ENCODE assay signal across 15 cellular contexts in the genomic region with DNA sequence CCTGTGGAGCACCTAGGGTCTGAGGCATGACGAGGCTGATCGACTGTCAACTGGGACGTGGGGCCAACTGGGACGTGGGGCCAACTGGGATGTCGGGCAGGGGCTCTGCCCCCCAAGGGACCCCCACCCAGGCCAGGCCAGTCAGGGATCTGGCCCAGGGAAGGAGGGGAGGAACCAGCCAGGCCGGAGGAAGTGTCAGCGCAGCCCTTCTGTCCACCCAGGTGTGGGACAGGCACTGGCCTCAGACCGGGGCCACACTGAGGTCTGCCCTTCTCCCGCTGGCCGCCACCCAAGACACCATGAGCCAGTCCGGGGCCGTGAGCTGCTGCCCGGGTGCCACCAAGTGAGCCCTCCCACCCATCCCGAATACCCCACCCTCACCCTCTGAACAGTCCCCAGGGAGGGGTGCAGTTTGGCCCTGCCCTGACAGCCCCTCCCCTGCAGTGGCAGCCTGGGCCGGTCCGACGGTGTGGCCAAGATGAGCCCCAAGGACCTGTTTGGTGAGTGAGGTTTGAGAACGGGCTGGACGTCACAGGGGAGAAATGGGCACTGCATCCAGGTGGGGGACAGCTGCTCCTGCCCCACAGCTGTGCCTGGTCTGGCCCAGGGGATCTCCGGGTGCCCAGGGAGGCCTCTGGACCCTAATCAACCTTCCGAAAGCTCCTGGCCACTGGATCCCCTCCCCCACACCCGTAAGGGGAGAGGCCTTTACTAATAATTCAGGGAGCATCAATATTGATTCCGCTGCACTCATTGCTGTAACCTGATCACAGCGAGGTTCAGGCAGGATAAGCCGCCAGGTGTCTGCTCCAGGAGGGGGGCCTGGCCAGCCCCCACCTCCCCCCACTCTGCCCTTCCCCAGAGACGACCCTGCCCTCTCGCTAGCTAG. TPM values are rescaled to one million over a fixed set of nuclear protein-coding genes. Genes with fewer than 3 reads are reported as not detected.
A peak's percentile ranks its signal among the peaks of the same experiment; 100 is the strongest.
DNase-seq lines count a peak whose midpoint lies in the region; ATAC-seq and TF ChIP-seq lines count a peak whose summit lies in the region.
"Had no signal": no experiment of that assay in that cellular context is flagged by ENCODE, and none has a peak within 500 bp of the region (broad histone marks: within the 10 kb centered on the region; RNA-seq: fewer than 3 reads in every experiment).

No MANE protein-coding gene starts in this region.

- peaks cover 2% of the 10 kb centered on the region for H3K79me2 ChIP-seq in osteoblast (ENCODE audit: insufficient read depth, low read length)

- H4K20me1 ChIP-seq in osteoblast (ENCODE audit: insufficient read depth, low read length), result no peaks in the 10 kb centered on the region

- 70 to 82% methylated on average over 4 to 26 of the region's 27 CpGs for WGBS in body of pancreas, 2 donors

- H3K36me3 ChIP-seq in body of pancreas (replicated peaks in 1 of 2; ENCODE audit: insufficient read depth in 1 of 2, low read depth in 2 of 2) (no peaks in the 10 kb centered on the region), osteoblast (ENCODE audit: insufficient read depth, low read length) (no peaks in the 10 kb centered on the region)
- H3K36me3 ChIP-seq: ascending aorta had no signal

- no peak overlapping the region for H2AFZ ChIP-seq in osteoblast (ENCODE audit: low read length)

- TF ChIP-seq CTCF in GM20000 (IDR thresholded peaks at IDR 0.05; ENCODE audit: extremely low read depth, missing control alignments), result no peak
- no peak for TF ChIP-seq CTCF in body of pancreas (IDR thresholded peaks at IDR 0.05)
- TF ChIP-seq CTCF in osteoblast (IDR thresholded peaks at IDR 0.05; ENCODE audit: extremely low read depth, low read depth, low read length), result no peak

- no peak overlapping the region for H3K4me2 ChIP-seq in osteoblast (ENCODE audit: insufficient read depth, low read length)

- H3K9me3 ChIP-seq in body of pancreas (no peaks in the 10 kb centered on the region), osteoblast (ENCODE audit: low read depth, low read length) (no peaks in the 10 kb centered on the region)
- H3K9me3 ChIP-seq: ascending aorta, left lung had no signal

- H3K27me3 ChIP-seq in body of pancreas, result no peaks in the 10 kb centered on the region
- H3K27me3 ChIP-seq in osteoblast (ENCODE audit: insufficient read depth, low read length), result no peaks in the 10 kb centered on the region
- H3K27me3 ChIP-seq: ascending aorta had no signal

- no peak for TF ChIP-seq POLR2A in body of pancreas (IDR thresholded peaks at IDR 0.05)

- ATAC-seq in body of pancreas, result no peak
- ATAC-seq: activated CD8-positive, alpha-beta T cell treated with anti-CD3 and anti-CD28 coated beads, Interleukin-2, amount 10 ng/mL, durations not matched to agents 7 days and 5 days; left lung had no signal

- DNase-seq in GM20000 (ENCODE audit: low spot score), result peak; percentile 37
- DNase-seq in body of pancreas, result peak in 1 of 4 donors; percentile 39
- DNase-seq in osteoblast (ENCODE audit: insufficient read length, low spot score, missing footprints), result peak; percentile 81
- DNase-seq in HuH-7 (ENCODE audit: low spot score), result no peak
- DNase-seq in HT-29 (ENCODE audit: low spot score), result no peak
- DNase-seq in stimulated activated CD4-positive, alpha-beta T cell treated with anti-CD3 and anti-CD28 coated beads, Interleukin-4, amount 100 ng/mL, for 1 hour, result no peak
- DNase-seq: activated CD8-positive, alpha-beta T cell treated with anti-CD3 and anti-CD28 coated beads, Interleukin-2, amount 10 ng/mL, durations not matched to agents 7 days and 5 days; activated effector memory CD4-positive, alpha-beta T cell treated with Interleukin-2 at 50 U/mL for 16 hours; C1 segment of cervical spinal cord; DMS79 treated with DMSO at 0.1 percent for 48 hours; hippocampal formation; retina had no signal

- H3K27ac ChIP-seq in body of pancreas, result peak overlapping the region; percentile 39 to 74 (median 71)
- no peak overlapping the region for H3K27ac ChIP-seq in osteoblast (ENCODE audit: low read depth, low read length)
- H3K27ac ChIP-seq: left lung, SK-N-MC had no signal

- intact Hi-C loops in body of pancreas (cut with DNase I), result no loop called here

- H3K4me1 ChIP-seq in body of pancreas (peaks cover 76% of the 10 kb centered on the region), osteoblast (ENCODE audit: insufficient read depth, low read length) (peaks cover 10% of the 10 kb centered on the region)

- H3K4me3 ChIP-seq in body of pancreas (no peak overlapping the region), osteoblast (ENCODE audit: insufficient read depth, low read length) (no peak overlapping the region)
- H3K4me3 ChIP-seq: ascending aorta, left lung, SK-N-MC had no signal

RNA-seq across cellular contexts. Expression of gene EPS8L2, which starts 3.3 kb away (rescaled TPM):
- total RNA-seq in body of pancreas (100 to 1,000 TPM; 126 to 153 TPM), osteoblast (29.7 and 30.1 TPM in 2 replicates)
- 473 and 503 TPM in 2 replicates for total RNA-seq in HT-29 (2014; rRNA removed; shearing (Covaris generic))

RNA-seq across cellular contexts. Expression of gene TMEM80, which starts 13.7 kb away (rescaled TPM):
- total RNA-seq in body of pancreas (10 to 100 TPM; 21.8 to 36.3 TPM), osteoblast (17.4 and 21.2 TPM in 2 replicates)
- 73.6 and 76.8 TPM in 2 replicates for total RNA-seq in HT-29 (2014; rRNA removed; shearing (Covaris generic))

RNA-seq across cellular contexts. Expression of gene DEAF1, which starts 14.3 kb away (rescaled TPM):
- 10 to 100 TPM; 15.8 to 28.0 TPM for total RNA-seq in body of pancreas
- total RNA-seq in osteoblast, result 38.0 and 44.2 TPM in 2 replicates
- 77.8 and 139 TPM in 2 replicates for total RNA-seq in HT-29 (2014; rRNA removed; shearing (Covaris generic))

RNA-seq across cellular contexts. Expression of gene TALDO1, which starts 37.9 kb away (rescaled TPM):
- total RNA-seq in body of pancreas (100 to 1,000 TPM in 1 of 2 donors, 10 to 100 TPM in 1; 78.9 to 119 TPM), osteoblast (204 TPM in 2 replicates)
- 669 and 686 TPM in 2 replicates for total RNA-seq in HT-29 (2014; rRNA removed; shearing (Covaris generic))

Comparison
In these comparisons a context has a peak if more than half of its experiments do, and no peak if none do; other contexts are left out.
1. DNase-seq: peak in GM20000 (single experiment) and osteoblast (single experiment); none in HuH-7 (single experiment), HT-29 (single experiment) and stimulated activated CD4-positive, alpha-beta T cell treated with anti-CD3 and anti-CD28 coated beads, Interleukin-4, amount 100 ng/mL, for 1 hour (single experiment).